Comparison of ENCODE assay signal across 10 cellular contexts in the genomic region with DNA sequence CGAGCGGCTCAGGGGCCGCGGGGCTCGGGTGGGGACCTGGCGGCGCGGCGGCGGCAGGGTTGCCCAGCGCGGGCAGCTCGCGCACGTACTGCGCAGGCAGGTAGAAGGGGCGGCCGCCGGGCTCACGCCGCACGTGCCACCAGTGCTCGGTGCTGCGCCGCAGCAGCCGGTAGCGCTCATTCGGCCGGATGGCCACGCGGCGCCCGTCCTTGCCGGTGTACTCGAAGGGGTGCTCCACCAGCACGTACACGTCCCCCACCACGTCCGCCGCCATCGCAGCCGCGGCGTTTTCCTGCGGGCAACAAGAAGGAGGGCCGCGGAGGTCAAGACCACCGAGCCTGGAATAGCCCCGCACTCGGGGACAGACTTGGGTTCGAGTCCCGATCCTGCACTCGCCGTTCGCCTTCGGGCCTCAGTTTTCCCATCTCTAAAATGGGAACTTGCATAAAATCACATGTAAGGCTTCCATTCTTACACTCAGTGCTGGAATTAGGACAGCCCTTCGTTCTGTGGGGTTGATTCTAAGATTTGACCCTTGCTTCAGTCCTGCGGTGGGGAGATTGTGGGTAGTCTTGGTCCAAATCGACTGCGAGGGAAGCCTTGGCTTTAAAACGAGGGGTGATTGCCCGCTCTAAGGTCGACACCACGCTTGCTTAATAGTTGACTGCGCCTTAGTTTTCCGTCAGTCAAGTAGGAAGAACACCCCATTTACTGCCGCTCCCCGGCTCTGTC. TPM values are rescaled to one million over a fixed set of nuclear protein-coding genes. Genes with fewer than 3 reads are reported as not detected.
A peak's percentile ranks its signal among the peaks of the same experiment; 100 is the strongest.
DNase-seq lines count a peak whose midpoint lies in the region; ATAC-seq and TF ChIP-seq lines count a peak whose summit lies in the region.
"Had no signal": no experiment of that assay in that cellular context is flagged by ENCODE, and none has a peak within 500 bp of the region (broad histone marks: within the 10 kb centered on the region; RNA-seq: fewer than 3 reads in every experiment).

No MANE protein-coding gene starts in this region.

- ATAC-seq in natural killer cell (no peak), GM19395 (IDR thresholded peaks at IDR 0.05; ENCODE audit: unreplicated experiment) (no peak)

- peak overlapping the region; percentile 93 for H3K4me3 Mint-ChIP-seq in natural killer cell

- H3K4me1 Mint-ChIP-seq in natural killer cell: peaks cover 13 to 36% of the 10 kb centered on the region in 2 donors

- H3K27ac Mint-ChIP-seq in natural killer cell: peak overlapping the region; percentile 74 to 83

- peak overlapping the region in 9 of 11 experiments; percentile 73 to 85 (median 79); a peak in 17 of 22 replicates for H3K9ac ChIP-seq in BLaER1 treated with 17β-estradiol and CSF1 and Interleukin-3, amounts not matched to agents 10 nM and 100 nM
- H3K9ac ChIP-seq in KMS-11: no peak overlapping the region

- H3K27me3 ChIP-seq in BLaER1 treated with 17β-estradiol and CSF1 and Interleukin-3, amounts not matched to agents 10 nM and 100 nM: no peaks in the 10 kb centered on the region; a peak in 1 of 22 replicates
- no peaks in the 10 kb centered on the region for H3K27me3 ChIP-seq in KMS-11 (ENCODE audit: insufficient read depth, low read depth)
- no peaks in the 10 kb centered on the region for H3K27me3 ChIP-seq in effector memory CD4-positive, alpha-beta T cell (replicated peaks; ENCODE audit: control insufficient read depth, insufficient read depth, low read length, poor library complexity, severe bottlenecking)

- H3K79me2 ChIP-seq in KMS-11 (ENCODE audit: insufficient read depth, low read depth): no peaks in the 10 kb centered on the region

- peaks cover 0 to 15% (median 3%) of the 10 kb centered on the region in 11 experiments; a peak in 7 of 22 replicates for H3K36me3 ChIP-seq in BLaER1 treated with 17β-estradiol and CSF1 and Interleukin-3, amounts not matched to agents 10 nM and 100 nM
- no peaks in the 10 kb centered on the region for H3K36me3 ChIP-seq in KMS-11 (ENCODE audit: insufficient read depth)
- no peaks in the 10 kb centered on the region for H3K36me3 ChIP-seq in effector memory CD4-positive, alpha-beta T cell (ENCODE audit: control insufficient read depth, insufficient read depth, low read length)
- H3K36me3 ChIP-seq: right lobe of liver had no signal

- intact Hi-C loops in natural killer cell (cut with micrococcal nuclease): no loop called here

- peaks cover 3 to 50% (median 26%) of the 10 kb centered on the region in 11 experiments; a peak in 16 of 22 replicates for H4K20me1 ChIP-seq in BLaER1 treated with 17β-estradiol and CSF1 and Interleukin-3, amounts not matched to agents 10 nM and 100 nM
- no peaks in the 10 kb centered on the region for H4K20me1 ChIP-seq in KMS-11 (ENCODE audit: insufficient read depth)

- DNase-seq in effector memory CD4-positive, alpha-beta T cell: no peak
- no peak for DNase-seq in natural killer cell
- no peak for DNase-seq in GM19240 (ENCODE audit: insufficient read length, low spot score)
- no peak for DNase-seq in NCI-H128 (lab: John Stamatoyannopoulos, UW; ENCODE audit: unreplicated experiment)
- no peak for DNase-seq in stimulated activated CD4-positive, alpha-beta T cell treated with anti-CD3 and anti-CD28 coated beads, Interleukin-12 subunit alpha, Interleukin-12 subunit beta, amount 100 ng/mL, for 4 hours
- DNase-seq: HCEC 1CT had no signal

- H3K4me1 ChIP-seq in BLaER1 treated with 17β-estradiol and CSF1 and Interleukin-3, amounts not matched to agents 10 nM and 100 nM: peaks cover 76 to 97% (median 93%) of the 10 kb centered on the region in 10 experiments
- peaks cover 52% of the 10 kb centered on the region for H3K4me1 ChIP-seq in KMS-11 (ENCODE audit: low read depth, poor library complexity, severe bottlenecking)
- peaks cover 21% of the 10 kb centered on the region for H3K4me1 ChIP-seq in effector memory CD4-positive, alpha-beta T cell (ENCODE audit: control insufficient read depth, insufficient read depth, low read length, poor library complexity, severe bottlenecking)

- no peaks in the 10 kb centered on the region for H3K9me3 Mint-ChIP-seq in natural killer cell

- peak overlapping the region; percentile 38 to 80 (median 70); a peak in 15 of 20 replicates for H3K4me3 ChIP-seq in BLaER1 treated with 17β-estradiol and CSF1 and Interleukin-3, amounts not matched to agents 10 nM and 100 nM
- H3K4me3 ChIP-seq in KMS-11 (IDR thresholded peaks at IDR 0.05; ENCODE audit: insufficient read depth, low read depth, low read length): peak overlapping the region; percentile 55
- peak overlapping the region; percentile 77 for H3K4me3 ChIP-seq in effector memory CD4-positive, alpha-beta T cell (ENCODE audit: insufficient read depth, low read depth, low read length, poor library complexity, severe bottlenecking)

- peak overlapping the region; percentile 97 to 100 (median 99) for H3K4me2 ChIP-seq in BLaER1 treated with 17β-estradiol and CSF1 and Interleukin-3, amounts not matched to agents 10 nM and 100 nM
- peak overlapping the region; percentile 92 for H3K4me2 ChIP-seq in KMS-11

- H3K9me3 ChIP-seq in BLaER1 treated with 17β-estradiol and CSF1 and Interleukin-3, amounts not matched to agents 10 nM and 100 nM (replicated peaks in 1 of 11): no peaks in the 10 kb centered on the region
- no peaks in the 10 kb centered on the region for H3K9me3 ChIP-seq in effector memory CD4-positive, alpha-beta T cell (ENCODE audit: control insufficient read depth, low read length)
- H3K9me3 ChIP-seq: right lobe of liver had no signal

- peak overlapping the region; percentile 67; the same call in 1 of the 2 replicates for H2AFZ ChIP-seq in KMS-11 (ENCODE audit: low read depth)

- no peaks in the 10 kb centered on the region for H3K36me3 Mint-ChIP-seq in natural killer cell

- no peaks in the 10 kb centered on the region for H3K27me3 Mint-ChIP-seq in natural killer cell (ENCODE audit: low read depth in 2 of 2)

- TF ChIP-seq CTCF in KMS-11 (conservative IDR thresholded peaks at IDR 0.05; ENCODE audit: low read depth, low read length) (no peak), natural killer cell (IDR thresholded peaks at IDR 0.05) (no peak)

- H3K27ac ChIP-seq in BLaER1 treated with 17β-estradiol and CSF1 and Interleukin-3, amounts not matched to agents 10 nM and 100 nM: peak overlapping the region in 9 of 11 experiments; percentile 76 to 90 (median 85); a peak in 17 of 22 replicates
- H3K27ac ChIP-seq in KMS-11: peak overlapping the region; percentile 34; the same call in 1 of the 2 replicates
- no peak overlapping the region for H3K27ac ChIP-seq in effector memory CD4-positive, alpha-beta T cell (ENCODE audit: insufficient read depth, low read length, poor library complexity, severe bottlenecking)
- H3K27ac ChIP-seq: right lobe of liver had no signal

RNA-seq across cellular contexts. Expression of gene ARHGAP27, which starts 2.5 kb away (rescaled TPM):
- 100 to 1,000 TPM; 125 to 141 (median 126) TPM for total RNA-seq in natural killer cell
